7 cellular contexts compared by ENCODE assay signal in genomic region chr20:35171753-35172433, GRCh38. TPM values are rescaled to one million over a fixed set of nuclear protein-coding genes. Genes with fewer than 3 reads are reported as not detected.
DNase-seq lines count a peak whose midpoint lies in the region; ATAC-seq and TF ChIP-seq lines count a peak whose summit lies in the region.

Gene PROCR, plus strand, starts transcription at chr20:35172072. Its CDS starts 83 bp downstream, at chr20:35172155.

- DNase-seq in GF-D8 (lab: John Stamatoyannopoulos, UW) = peak; percentile 75
- DNase-seq in NCI-H2029 treated with DMSO at 0.1 percent for 48 hours (lab: John Stamatoyannopoulos, UW) = peak; percentile 73
- peak; percentile 26 for DNase-seq in activated CD8-positive, alpha-beta T cell treated with anti-CD3 and anti-CD28 coated beads, Interleukin-2, amount 10 ng/mL, durations not matched to agents 7 days and 5 days
- DNase-seq in fibroblast of mammary gland (ENCODE audit: low read depth) = peak; percentile 95
- peak; percentile 91 for DNase-seq in ureter (ENCODE audit: low spot score)
- no peak for DNase-seq in stimulated activated CD4-positive, alpha-beta T cell treated with anti-CD3 and anti-CD28 coated beads, Interleukin-4, amount 100 ng/mL, for 1 hour

- CTCF ChIA-PET in activated CD8-positive, alpha-beta T cell treated with anti-CD3 and anti-CD28 coated beads, Interleukin-2, amount 10 ng/mL, durations not matched to agents 7 days and 5 days (lab: Charles Lee) = no interaction called here

- H3K4me3 ChIP-seq in fibroblast of mammary gland (ENCODE audit: control insufficient read depth, low read depth, low read length) = peak within 1 kb of the TSS; percentile 62
- peak within 1 kb of the TSS; percentile 26 for H3K4me3 ChIP-seq in mucosa of stomach (ENCODE audit: low read length)

- no peaks in the 10 kb centered on the region for H3K36me3 Mint-ChIP-seq in activated CD8-positive, alpha-beta T cell treated with anti-CD3 and anti-CD28 coated beads, Interleukin-2, amount 10 ng/mL, durations not matched to agents 7 days and 5 days (ENCODE audit: low read depth)

- no peaks in the 10 kb centered on the region for H3K9me3 ChIP-seq in mucosa of stomach (ENCODE audit: control insufficient read depth, low read length)

- TF ChIP-seq CTCF in fibroblast of mammary gland (conservative IDR thresholded peaks at IDR 0.05; ENCODE audit: control insufficient read depth, insufficient read depth, low read depth, low read length) = no peak

- ATAC-seq in activated CD8-positive, alpha-beta T cell treated with anti-CD3 and anti-CD28 coated beads, Interleukin-2, amount 10 ng/mL, durations not matched to agents 7 days and 5 days = peak; percentile 84

- H3K27ac Mint-ChIP-seq in activated CD8-positive, alpha-beta T cell treated with anti-CD3 and anti-CD28 coated beads, Interleukin-2, amount 10 ng/mL, durations not matched to agents 7 days and 5 days = peak within 1 kb of the TSS; percentile 73

- peaks cover 20% of the 10 kb centered on the region for H3K4me1 ChIP-seq in mucosa of stomach (ENCODE audit: control insufficient read depth, insufficient read depth, low read length)

- H3K27me3 ChIP-seq in mucosa of stomach (ENCODE audit: control insufficient read depth, insufficient read depth, low read length) = no peaks in the 10 kb centered on the region

- H3K4me3 Mint-ChIP-seq in activated CD8-positive, alpha-beta T cell treated with anti-CD3 and anti-CD28 coated beads, Interleukin-2, amount 10 ng/mL, durations not matched to agents 7 days and 5 days = peak within 1 kb of the TSS; percentile 67

- H3K36me3 ChIP-seq in mucosa of stomach (ENCODE audit: control insufficient read depth, insufficient read depth, low read length) = no peaks in the 10 kb centered on the region

- H3K4me1 Mint-ChIP-seq in activated CD8-positive, alpha-beta T cell treated with anti-CD3 and anti-CD28 coated beads, Interleukin-2, amount 10 ng/mL, durations not matched to agents 7 days and 5 days (ENCODE audit: low read depth) = peaks cover 18% of the 10 kb centered on the region

- peak within 1 kb of the TSS; percentile 68 for H3K9ac ChIP-seq in mucosa of stomach (ENCODE audit: low read length)

- POLR2A ChIA-PET in activated CD8-positive, alpha-beta T cell treated with anti-CD3 and anti-CD28 coated beads, Interleukin-2, amount 10 ng/mL, durations not matched to agents 7 days and 5 days (lab: Charles Lee) = no interaction called here

- no peaks in the 10 kb centered on the region for H3K27me3 Mint-ChIP-seq in activated CD8-positive, alpha-beta T cell treated with anti-CD3 and anti-CD28 coated beads, Interleukin-2, amount 10 ng/mL, durations not matched to agents 7 days and 5 days (ENCODE audit: low read depth)

- no peaks in the 10 kb centered on the region for H3K9me3 Mint-ChIP-seq in activated CD8-positive, alpha-beta T cell treated with anti-CD3 and anti-CD28 coated beads, Interleukin-2, amount 10 ng/mL, durations not matched to agents 7 days and 5 days (ENCODE audit: insufficient read depth)

RNA-seq across cellular contexts. Expression of gene PROCR, which starts in this region (rescaled TPM):
- total RNA-seq in activated CD8-positive, alpha-beta T cell treated with anti-CD3 and anti-CD28 coated beads, Interleukin-2, amount 10 ng/mL, durations not matched to agents 7 days and 5 days = 1 to 10 TPM; 1.2 to 1.3 TPM
- 17.6 TPM for total RNA-seq in ureter
